In genomic region chr13:29511980-29512379, GRCh38 we compare ENCODE assay signal across 19 cellular contexts.
A peak's percentile ranks its signal among the peaks of the same experiment; 100 is the strongest.
DNase-seq lines count a peak whose midpoint lies in the region; ATAC-seq, FAIRE-seq and TF ChIP-seq lines count a peak whose summit lies in the region.
"Had no signal": no experiment of that assay in that cellular context is flagged by ENCODE, and none has a peak within 500 bp of the region (broad histone marks: within the 10 kb centered on the region; RNA-seq: fewer than 3 reads in every experiment).

No MANE protein-coding gene starts in this region.

- TF ChIP-seq POLR2A in HepG2 (IDR thresholded peaks at IDR 0.05; ENCODE audit: insufficient read depth in 1 of 2, low read depth in 2 of 2, low read length in 2 of 2): no peak

- no peak for TF ChIP-seq RAD21 in HepG2 (CRISPR knock-in tag; IDR thresholded peaks at IDR 0.05)

- no peaks in the 10 kb centered on the region for H3K9me3 ChIP-seq in astrocyte (ENCODE audit: insufficient read depth, low read depth, low read length)
- no peaks in the 10 kb centered on the region for H3K9me3 ChIP-seq in HepG2 (ENCODE audit: low read length)
- H3K9me3 ChIP-seq: transverse colon had no signal

- H3K79me2 ChIP-seq in astrocyte (ENCODE audit: insufficient read depth, low read length) (no peaks in the 10 kb centered on the region), HepG2 (ENCODE audit: insufficient read depth, low read length) (no peaks in the 10 kb centered on the region)

- H3K9ac ChIP-seq in astrocyte (ENCODE audit: low read length): no peak overlapping the region
- no peak overlapping the region for H3K9ac ChIP-seq in HepG2 (ENCODE audit: insufficient read depth, low read depth, low read length)

- DNase-seq in activated naive CD4-positive, alpha-beta T cell treated with anti-CD3 and anti-CD28 coated beads for 36 hours: no peak
- DNase-seq in activated naive CD4-positive, alpha-beta T cell treated with anti-CD3 and anti-CD28 coated beads, Interleukin-2, amount 50 U/mL, for 16 hours: no peak
- DNase-seq in astrocyte (ENCODE audit: low read depth) (peak; percentile 69), fibroblast of villous mesenchyme (ENCODE audit: low read depth) (peak; percentile 85), type B pancreatic cell (ENCODE audit: extremely low spot score, unreplicated experiment) (no peak), HepG2 (ENCODE audit: low spot score) (no peak), HuH-7 (ENCODE audit: low spot score) (no peak), brain microvascular endothelial cell (no peak)
- DNase-seq: CD8-positive, alpha-beta T cell; head of caudate nucleus; immature natural killer cell; naive thymus-derived CD8-positive, alpha-beta T cell; NCI-H187 treated with DMSO at 0.1 percent for 48 hours; NCI-H345; NK-92 treated with Interleukin-12 subunit alpha and Interleukin-12 subunit beta, amount 100 ng/mL, for 24 hours; transverse colon had no signal

- H2AFZ ChIP-seq in astrocyte (ENCODE audit: low read depth, low read length): no peak overlapping the region
- no peak overlapping the region for H2AFZ ChIP-seq in HepG2 (ENCODE audit: low read length)

- in situ Hi-C loops in HepG2 (cut with HindIII; ENCODE audit: extremely low pct_ligation_motif_present, low pct_unique_long_range_greater_than_20kb) (no loop called here), brain microvascular endothelial cell (cut with HindIII; ENCODE audit: low pct_ligation_motif_present, low sequenced_read_pairs) (no loop called here)

- peaks cover 28% of the 10 kb centered on the region for H3K36me3 Mint-ChIP-seq in activated naive CD4-positive, alpha-beta T cell treated with anti-CD3 and anti-CD28 coated beads for 36 hours (ENCODE audit: low read depth)
- H3K36me3 Mint-ChIP-seq in astrocyte (ENCODE audit: low read depth, unreplicated experiment) (peaks cover 34% of the 10 kb centered on the region), type B pancreatic cell (peaks cover 16% of the 10 kb centered on the region)

- CTCF ChIA-PET in activated naive CD4-positive, alpha-beta T cell treated with anti-CD3 and anti-CD28 coated beads for 36 hours (lab: Charles Lee): no interaction called here
- CTCF ChIA-PET in HepG2 (lab: Yijun Ruan, JAX; ENCODE audit: low intra/inter-chr PET ratio, low total read pairs): no interaction called here

- H3K36me3 ChIP-seq in astrocyte (ENCODE audit: insufficient read depth, low read length) (peaks cover 17% of the 10 kb centered on the region), HepG2 (replicated peaks in 1 of 2; ENCODE audit: control insufficient read depth in 1 of 2, insufficient read depth in 2 of 2, low read length in 2 of 2) (peaks cover 26 to 45% of the 10 kb centered on the region in 2 experiments; a peak in 4 of 5 replicates), brain microvascular endothelial cell (replicated peaks) (peaks cover 60% of the 10 kb centered on the region)

- no peak for ATAC-seq in HepG2
- ATAC-seq: CD8-positive, alpha-beta T cell; naive thymus-derived CD8-positive, alpha-beta T cell had no signal

- H3K4me1 Mint-ChIP-seq in activated naive CD4-positive, alpha-beta T cell treated with anti-CD3 and anti-CD28 coated beads for 36 hours (ENCODE audit: low read depth): peaks cover 3% of the 10 kb centered on the region
- H3K4me1 Mint-ChIP-seq in astrocyte (ENCODE audit: low read depth, unreplicated experiment) (peaks cover 23% of the 10 kb centered on the region), type B pancreatic cell (ENCODE audit: unreplicated experiment) (peaks cover 37% of the 10 kb centered on the region)
- H3K4me1 Mint-ChIP-seq: naive thymus-derived CD8-positive, alpha-beta T cell had no signal

- intact Hi-C loops in activated naive CD4-positive, alpha-beta T cell treated with anti-CD3 and anti-CD28 coated beads for 36 hours (cut with micrococcal nuclease): no loop called here
- intact Hi-C loops in HepG2 (cut with micrococcal nuclease; ENCODE audit: unreplicated experiment): no loop called here

- 86% methylated on average over 8 of the region's 8 CpGs for WGBS in HepG2 (ENCODE audit: low lambda C conversion rate)

- no peak overlapping the region for H3K4me3 ChIP-seq in astrocyte (ENCODE audit: insufficient read depth, low read depth, low read length)
- H3K4me3 ChIP-seq in fibroblast of villous mesenchyme (ENCODE audit: low read depth, low read length): no peak overlapping the region
- H3K4me3 ChIP-seq in HepG2 (replicated peaks in 1 of 3; ENCODE audit: insufficient read depth in 1 of 3, low read depth in 2 of 3, low read length in 3 of 3): no peak overlapping the region
- H3K4me3 ChIP-seq in brain microvascular endothelial cell (ENCODE audit: low read depth, low read length): no peak overlapping the region
- H3K4me3 ChIP-seq: lung, transverse colon had no signal

- H3K27me3 ChIP-seq in astrocyte (ENCODE audit: insufficient read depth, low read length) (no peaks in the 10 kb centered on the region), HepG2 (ENCODE audit: control insufficient read depth in 1 of 2, insufficient read depth in 2 of 2, low read length in 2 of 2) (no peaks in the 10 kb centered on the region), brain microvascular endothelial cell (replicated peaks) (no peaks in the 10 kb centered on the region)
- H3K27me3 ChIP-seq: transverse colon had no signal

- no TSS peak for BruUV-seq in HepG2 (replicated peaks; lab: Mats Ljungman, UMichigan)

- no peaks in the 10 kb centered on the region for H3K27me3 Mint-ChIP-seq in activated naive CD4-positive, alpha-beta T cell treated with anti-CD3 and anti-CD28 coated beads for 36 hours (ENCODE audit: low read depth)
- H3K27me3 Mint-ChIP-seq in astrocyte (ENCODE audit: low read depth, unreplicated experiment): no peaks in the 10 kb centered on the region
- H3K27me3 Mint-ChIP-seq in type B pancreatic cell: no peaks in the 10 kb centered on the region
- H3K27me3 Mint-ChIP-seq: naive thymus-derived CD8-positive, alpha-beta T cell; progenitor cell of endocrine pancreas had no signal

- no peak for TF ChIP-seq CTCF in astrocyte (IDR thresholded peaks at IDR 0.05; ENCODE audit: insufficient read depth, low read depth, low read length)
- TF ChIP-seq CTCF in fibroblast of villous mesenchyme (IDR thresholded peaks at IDR 0.05; ENCODE audit: insufficient read depth, low read depth, low read length): no peak
- TF ChIP-seq CTCF in type B pancreatic cell (conservative IDR thresholded peaks at IDR 0.05): no peak
- TF ChIP-seq CTCF in HepG2 (CRISPR knock-in tag; IDR thresholded peaks at IDR 0.05): no peak
- TF ChIP-seq CTCF in brain microvascular endothelial cell (IDR thresholded peaks at IDR 0.05; ENCODE audit: low read depth, low read length, missing control alignments): no peak

- H3K4me2 ChIP-seq in astrocyte (ENCODE audit: low read length) (no peak overlapping the region), HepG2 (ENCODE audit: low read depth, low read length) (no peak overlapping the region)

- H4K20me1 ChIP-seq in astrocyte (ENCODE audit: insufficient read depth, low read length) (peaks cover 15% of the 10 kb centered on the region), HepG2 (ENCODE audit: insufficient read depth, low read length) (peaks cover 7% of the 10 kb centered on the region; the same call in 1 of the 2 replicates)

- H3K27ac Mint-ChIP-seq in activated naive CD4-positive, alpha-beta T cell treated with anti-CD3 and anti-CD28 coated beads for 36 hours: peak overlapping the region; percentile 51
- no peak overlapping the region for H3K27ac Mint-ChIP-seq in astrocyte (ENCODE audit: unreplicated experiment)
- H3K27ac Mint-ChIP-seq in type B pancreatic cell: peak overlapping the region; percentile 4
- H3K27ac Mint-ChIP-seq: CD8-positive, alpha-beta T cell had no signal

- POLR2A ChIA-PET in HepG2 (lab: Yijun Ruan, JAX): no interaction called here

- TF ChIP-seq EP300 in HepG2 (IDR thresholded peaks at IDR 0.05; ENCODE audit: low read depth in 2 of 2, low read length in 2 of 2): no peak
- TF ChIP-seq EP300 in HepG2 (CRISPR knock-in tag; IDR thresholded peaks at IDR 0.05; ENCODE audit: borderline replicate concordance): no peak

- H3K4me3 Mint-ChIP-seq in activated naive CD4-positive, alpha-beta T cell treated with anti-CD3 and anti-CD28 coated beads for 36 hours: no peak overlapping the region
- H3K4me3 Mint-ChIP-seq in astrocyte (ENCODE audit: unreplicated experiment) (peak overlapping the region; percentile 12), type B pancreatic cell (no peak overlapping the region)
- H3K4me3 Mint-ChIP-seq: CD8-positive, alpha-beta T cell; immature natural killer cell; naive thymus-derived CD8-positive, alpha-beta T cell had no signal

- FAIRE-seq in astrocyte (lab: Jason Lieb, UNC): no peak
- FAIRE-seq in HepG2 (lab: Jason Lieb, UNC): no peak
- FAIRE-seq: A204.1 had no signal

- peaks cover 43% of the 10 kb centered on the region for H3K4me1 ChIP-seq in astrocyte (ENCODE audit: insufficient read depth, low read length)
- H3K4me1 ChIP-seq in HepG2 (ENCODE audit: insufficient read depth, low read length): peaks cover 11% of the 10 kb centered on the region

- H3K9me3 Mint-ChIP-seq in activated naive CD4-positive, alpha-beta T cell treated with anti-CD3 and anti-CD28 coated beads for 36 hours: no peaks in the 10 kb centered on the region
- no peaks in the 10 kb centered on the region for H3K9me3 Mint-ChIP-seq in astrocyte (ENCODE audit: unreplicated experiment)
- no peaks in the 10 kb centered on the region for H3K9me3 Mint-ChIP-seq in type B pancreatic cell
- H3K9me3 Mint-ChIP-seq: CD8-positive, alpha-beta T cell; immature natural killer cell; naive thymus-derived CD8-positive, alpha-beta T cell had no signal

- H3K27ac ChIP-seq in astrocyte (ENCODE audit: low read depth, low read length) (no peak overlapping the region), HepG2 (ENCODE audit: extremely low read length, insufficient read depth, low read length) (no peak overlapping the region), brain microvascular endothelial cell (no peak overlapping the region)
- H3K27ac ChIP-seq: transverse colon had no signal

TF ChIP-seq in HepG2, 621 proteins besides CTCF, POLR2A, EP300 and RAD21:
- TF ChIP-seq JUNB (CRISPR knock-in tag; IDR thresholded peaks at IDR 0.05; ENCODE audit: borderline replicate concordance): no peak

Comparison
In these comparisons a context has a peak if more than half of its experiments do, and no peak if none do; other contexts are left out.
1. DNase-seq: peak in astrocyte (single experiment) and fibroblast of villous mesenchyme (single experiment); none in activated naive CD4-positive, alpha-beta T cell treated with anti-CD3 and anti-CD28 coated beads for 36 hours (single experiment), activated naive CD4-positive, alpha-beta T cell treated with anti-CD3 and anti-CD28 coated beads, Interleukin-2, amount 50 U/mL, for 16 hours (single experiment), type B pancreatic cell (single experiment), HepG2 (single experiment), HuH-7 (single experiment) and brain microvascular endothelial cell (single experiment).